1 cellular context compared by ENCODE assay signal in genomic region chr3:99805160-99805559, GRCh38.
TF ChIP-seq lines count a peak whose summit lies in the region.

No MANE protein-coding gene starts in this region.

TF ChIP-seq in HEK293, 187 proteins besides CTCF, POLR2A, EP300 and RAD21 (continued from another document):
- no peak for TF ChIP-seq ZNF157 (tag by site-specific recombination; IDR thresholded peaks at IDR 0.05)
- no peak for TF ChIP-seq SCRT2 (tag by site-specific recombination; IDR thresholded peaks at IDR 0.05)
- no peak for TF ChIP-seq ZBTB49 (tag by site-specific recombination; IDR thresholded peaks at IDR 0.05; ENCODE audit: low read depth)
- TF ChIP-seq ZXDB (tag by site-specific recombination; IDR thresholded peaks at IDR 0.05): no peak
- no peak for TF ChIP-seq ZNF76 (tag by site-specific recombination; IDR thresholded peaks at IDR 0.05; ENCODE audit: borderline replicate concordance, low read depth)
- peak; percentile 95 for TF ChIP-seq SETDB1 (IDR thresholded peaks at IDR 0.05; ENCODE audit: insufficient read length, low read length)
- TF ChIP-seq AEBP2 (tag by site-specific recombination; IDR thresholded peaks at IDR 0.05; ENCODE audit: borderline replicate concordance): no peak
- no peak for TF ChIP-seq ZIC2 (tag by site-specific recombination; IDR thresholded peaks at IDR 0.05)
- TF ChIP-seq ZNF391 (tag by site-specific recombination; IDR thresholded peaks at IDR 0.05; ENCODE audit: borderline replicate concordance, low read depth): no peak
- TF ChIP-seq ZBTB1 (tag by site-specific recombination; IDR thresholded peaks at IDR 0.05): no peak
- peak; percentile 97; the same call in 1 of the 2 replicates for TF ChIP-seq TRIM28 (IDR thresholded peaks at IDR 0.05; ENCODE audit: borderline replicate concordance, low read length)
- TF ChIP-seq HIC1 (tag by site-specific recombination; IDR thresholded peaks at IDR 0.05): no peak
- TF ChIP-seq ZBTB48 (tag by site-specific recombination; IDR thresholded peaks at IDR 0.05): no peak
TF ChIP-seq in HEK293: peak in this region for 3.
